Comparison of ENCODE assay signal across 15 cellular contexts in genomic region chr10:69738858-69739435, GRCh38.
DNase-seq lines count a peak whose midpoint lies in the region; ATAC-seq lines count a peak whose summit lies in the region.
"Had no signal": no experiment of that assay in that cellular context is flagged by ENCODE, and none has a peak within 500 bp of the region (broad histone marks: within the 10 kb centered on the region; RNA-seq: fewer than 3 reads in every experiment).

No MANE protein-coding gene starts in this region.

- no peak overlapping the region for H3K23ac ChIP-seq in mesenchymal stem cell (ENCODE audit: low read length in 2 of 2)

- no peak overlapping the region for H2AFZ ChIP-seq in mesenchymal stem cell (ENCODE audit: low read depth, low read length)

- no peak overlapping the region for H4K8ac ChIP-seq in mesenchymal stem cell (ENCODE audit: low read length)

- ATAC-seq in right cardiac atrium, result no peak
- no peak for ATAC-seq in HG03460 (IDR thresholded peaks at IDR 0.05; ENCODE audit: unreplicated experiment)
- no peak for ATAC-seq in GM18517 (IDR thresholded peaks at IDR 0.05; ENCODE audit: unreplicated experiment)
- ATAC-seq: CD8-positive, alpha-beta T cell had no signal

- H3K27me3 ChIP-seq in right cardiac atrium (ENCODE audit: control insufficient read depth, insufficient read depth) (no peaks in the 10 kb centered on the region), mesenchymal stem cell (ENCODE audit: control insufficient read depth in 1 of 2, insufficient read depth in 1 of 2, low read length in 2 of 2) (peaks cover 0 to 62% of the 10 kb centered on the region in 2 experiments)
- H3K27me3 ChIP-seq: BLaER1 treated with 17β-estradiol and CSF1 and Interleukin-3, amounts not matched to agents 10 nM and 100 nM had no signal

- H3K79me1 ChIP-seq in mesenchymal stem cell (replicated peaks; ENCODE audit: low read length, poor library complexity, severe bottlenecking), result no peaks in the 10 kb centered on the region

- H3K4me3 ChIP-seq in right cardiac atrium (ENCODE audit: low read length) (no peak overlapping the region), mesenchymal stem cell (ENCODE audit: insufficient read depth in 1 of 2, low read depth in 1 of 2, low read length in 2 of 2) (no peak overlapping the region)
- H3K4me3 ChIP-seq: BLaER1 treated with 17β-estradiol and CSF1 and Interleukin-3, amounts not matched to agents 10 nM and 100 nM; HAP-1 had no signal

- H3K9ac ChIP-seq in mesenchymal stem cell (ENCODE audit: low read length), result no peak overlapping the region
- H3K9ac ChIP-seq: BLaER1 treated with 17β-estradiol and CSF1 and Interleukin-3, amounts not matched to agents 10 nM and 100 nM had no signal

- no peak overlapping the region for H2AK5ac ChIP-seq in mesenchymal stem cell (ENCODE audit: low read length, severe bottlenecking)

- H4K91ac ChIP-seq in mesenchymal stem cell (ENCODE audit: low read length), result peak overlapping the region; percentile 31

- DNase-seq in cardiac septum (ENCODE audit: low spot score) (peak; percentile 47), right cardiac atrium (no peak), mesenchymal stem cell (no peak), posterior vena cava (ENCODE audit: low spot score) (peak; percentile 54), superior temporal gyrus (ENCODE audit: extremely low spot score) (no peak)
- DNase-seq: Calu3; CD8-positive, alpha-beta T cell; DMS79 treated with DMSO at 0.1 percent for 48 hours; GF-D8; GOT3; KBM-7 had no signal

- H2BK12ac ChIP-seq in mesenchymal stem cell (ENCODE audit: low read length in 2 of 2), result no peak overlapping the region

- 65% methylated on average over 6 of the region's 6 CpGs for WGBS in right cardiac atrium
- WGBS in mesenchymal stem cell, result 87% methylated on average over 5 of the region's 6 CpGs

- no peak overlapping the region for H3K14ac ChIP-seq in mesenchymal stem cell (ENCODE audit: low read length in 2 of 2)

- H3K9me3 ChIP-seq in right cardiac atrium (ENCODE audit: control insufficient read depth, low read length) (no peaks in the 10 kb centered on the region), mesenchymal stem cell (ENCODE audit: control insufficient read depth, low read length) (no peaks in the 10 kb centered on the region)
- H3K9me3 ChIP-seq: BLaER1 treated with 17β-estradiol and CSF1 and Interleukin-3, amounts not matched to agents 10 nM and 100 nM; HAP-1 had no signal

- H3K4me2 ChIP-seq in mesenchymal stem cell (ENCODE audit: low read length, poor library complexity, severe bottlenecking), result no peak overlapping the region

- no peak overlapping the region for H2BK5ac ChIP-seq in mesenchymal stem cell (ENCODE audit: low read depth, low read length, poor library complexity, severe bottlenecking)

- peaks cover 2% of the 10 kb centered on the region for H3K4me1 ChIP-seq in right cardiac atrium (ENCODE audit: control insufficient read depth, insufficient read depth, low read length)
- peaks cover 20% of the 10 kb centered on the region for H3K4me1 ChIP-seq in mesenchymal stem cell (ENCODE audit: control insufficient read depth, insufficient read depth, low read depth, low read length)
- H3K4me1 ChIP-seq: HAP-1 had no signal

- no peak overlapping the region for H3K18ac ChIP-seq in mesenchymal stem cell (ENCODE audit: low read depth in 1 of 2, low read length in 2 of 2)

- no peak overlapping the region for H2BK15ac ChIP-seq in mesenchymal stem cell (ENCODE audit: low read depth, poor library complexity, severe bottlenecking)

- H3K4ac ChIP-seq in mesenchymal stem cell (ENCODE audit: low read depth in 1 of 2, low read length in 2 of 2), result peak overlapping the region in 1 of 2 experiments; percentile 10

- H3K36me3 ChIP-seq in mesenchymal stem cell (ENCODE audit: control insufficient read depth in 1 of 2, insufficient read depth in 2 of 2, low read depth in 1 of 2, low read length in 2 of 2), result no peaks in the 10 kb centered on the region
- H3K36me3 ChIP-seq: BLaER1 treated with 17β-estradiol and CSF1 and Interleukin-3, amounts not matched to agents 10 nM and 100 nM; HAP-1 had no signal

- no peak overlapping the region for H2BK120ac ChIP-seq in mesenchymal stem cell (ENCODE audit: low read depth, low read length)

- intact Hi-C loops in cardiac septum (cut with DNase I), result no loop called here
- intact Hi-C loops in right cardiac atrium (cut with DNase I), result no loop called here
- intact Hi-C loops in posterior vena cava (cut with DNase I), result no loop called here

- H3K27ac ChIP-seq in right cardiac atrium (ENCODE audit: low read length) (no peak overlapping the region), mesenchymal stem cell (ENCODE audit: low read length, poor library complexity, severe bottlenecking) (no peak overlapping the region)
- H3K27ac ChIP-seq: BLaER1 treated with 17β-estradiol and CSF1 and Interleukin-3, amounts not matched to agents 10 nM and 100 nM had no signal

Comparison
In these comparisons a context has a peak if more than half of its experiments do, and no peak if none do; other contexts are left out.
1. DNase-seq: peak in cardiac septum (single experiment) and posterior vena cava (single experiment); none in right cardiac atrium (0 of 3), mesenchymal stem cell (single experiment) and superior temporal gyrus (single experiment).